12 cellular contexts compared by ENCODE assay signal in genomic region chr19:40567040-40567749, GRCh38. TPM values are rescaled to one million over a fixed set of nuclear protein-coding genes. Genes with fewer than 3 reads are reported as not detected.
A peak's percentile ranks its signal among the peaks of the same experiment; 100 is the strongest.
DNase-seq lines count a peak whose midpoint lies in the region; ATAC-seq and TF ChIP-seq lines count a peak whose summit lies in the region.
"Had no signal": no experiment of that assay in that cellular context is flagged by ENCODE, and none has a peak within 500 bp of the region (broad histone marks: within the 10 kb centered on the region; RNA-seq: fewer than 3 reads in every experiment).

No MANE protein-coding gene starts in this region.

- peaks cover 0 to 2% of the 10 kb centered on the region in 2 donors for H3K36me3 Mint-ChIP-seq in activated T-cell treated with anti-CD3 and anti-CD28 coated beads, Interleukin-2, amount 50 U/mL, for 72 hours (ENCODE audit: insufficient read depth in 2 of 2)
- no peaks in the 10 kb centered on the region for H3K36me3 Mint-ChIP-seq in activated T-cell treated with anti-CD3 and anti-CD28 coated beads, Interleukin-2, amount 50 U/mL, for 4 hours (ENCODE audit: insufficient read depth)
- H3K36me3 Mint-ChIP-seq in stimulated activated memory B cell treated with anti-CD40 and anti-IgM and Interleukin-4, amounts not matched to agents 10 μg/mL and 1 μg/mL and 100 μg/mL, for 72 hours: no peaks in the 10 kb centered on the region

- H3K9ac ChIP-seq in iPS-18a (ENCODE audit: low read length): no peak overlapping the region
- H3K9ac ChIP-seq: BLaER1 had no signal

- no peak for DNase-seq in activated T-cell treated with anti-CD3 and anti-CD28 coated beads, Interleukin-2, amount 50 U/mL, for 72 hours
- no peak for DNase-seq in activated T-cell treated with anti-CD3 and anti-CD28 coated beads, Interleukin-2, amount 50 U/mL, for 4 hours
- DNase-seq in mesenteric fat pad (ENCODE audit: low spot score): no peak
- DNase-seq: NCI-H1417 treated with DMSO at 0.1 percent for 48 hours, SHP77 treated with DMSO at 0.1 percent for 48 hours had no signal

- no peak overlapping the region for H3K27ac Mint-ChIP-seq in activated T-cell treated with anti-CD3 and anti-CD28 coated beads, Interleukin-2, amount 50 U/mL, for 72 hours
- H3K27ac Mint-ChIP-seq in stimulated activated memory B cell treated with anti-CD40 and anti-IgM and Interleukin-4, amounts not matched to agents 10 μg/mL and 1 μg/mL and 100 μg/mL, for 72 hours: no peak overlapping the region

- H3K27me3 Mint-ChIP-seq in activated T-cell treated with anti-CD3 and anti-CD28 coated beads, Interleukin-2, amount 50 U/mL, for 72 hours (ENCODE audit: low read depth): peaks cover 53% of the 10 kb centered on the region
- peaks cover 53% of the 10 kb centered on the region for H3K27me3 Mint-ChIP-seq in activated T-cell treated with anti-CD3 and anti-CD28 coated beads, Interleukin-2, amount 50 U/mL, for 4 hours (ENCODE audit: low read depth)
- H3K27me3 Mint-ChIP-seq in stimulated activated memory B cell treated with anti-CD40 and anti-IgM and Interleukin-4, amounts not matched to agents 10 μg/mL and 1 μg/mL and 100 μg/mL, for 72 hours: peaks cover 39% of the 10 kb centered on the region

- ATAC-seq in activated T-cell treated with anti-CD3 and anti-CD28 coated beads, Interleukin-2, amount 50 U/mL, for 72 hours (replicated peaks in 1 of 2): no peak
- ATAC-seq in activated T-cell treated with anti-CD3 and anti-CD28 coated beads, Interleukin-2, amount 50 U/mL, for 4 hours: no peak
- no peak for ATAC-seq in stimulated activated memory B cell treated with anti-CD40 and anti-IgM and Interleukin-4, amounts not matched to agents 10 μg/mL and 1 μg/mL and 100 μg/mL, for 72 hours
- no peak for ATAC-seq in HG03571 (IDR thresholded peaks at IDR 0.05; ENCODE audit: unreplicated experiment)
- no peak for ATAC-seq in HG03565 (IDR thresholded peaks at IDR 0.05; ENCODE audit: unreplicated experiment)

- H3K36me3 ChIP-seq in iPS-18a (ENCODE audit: control insufficient read depth, low read depth, low read length): no peaks in the 10 kb centered on the region
- H3K36me3 ChIP-seq: BLaER1 had no signal

- H3K27me3 ChIP-seq in iPS-18a (ENCODE audit: control insufficient read depth, insufficient read depth, low read length): peaks cover 65% of the 10 kb centered on the region

- H3K27ac ChIP-seq in iPS-18a (ENCODE audit: low read length): no peak overlapping the region
- H3K27ac ChIP-seq: BLaER1, HL-60 had no signal

- H3K9me3 Mint-ChIP-seq in activated T-cell treated with anti-CD3 and anti-CD28 coated beads, Interleukin-2, amount 50 U/mL, for 72 hours: peaks cover 0 to 2% of the 10 kb centered on the region in 2 donors
- H3K9me3 Mint-ChIP-seq in activated T-cell treated with anti-CD3 and anti-CD28 coated beads, Interleukin-2, amount 50 U/mL, for 4 hours: no peaks in the 10 kb centered on the region
- H3K9me3 Mint-ChIP-seq in stimulated activated memory B cell treated with anti-CD40 and anti-IgM and Interleukin-4, amounts not matched to agents 10 μg/mL and 1 μg/mL and 100 μg/mL, for 72 hours: peaks cover 3% of the 10 kb centered on the region

- H3K4me1 Mint-ChIP-seq in activated T-cell treated with anti-CD3 and anti-CD28 coated beads, Interleukin-2, amount 50 U/mL, for 72 hours (ENCODE audit: low read depth): peaks cover 11% of the 10 kb centered on the region
- H3K4me1 Mint-ChIP-seq in activated T-cell treated with anti-CD3 and anti-CD28 coated beads, Interleukin-2, amount 50 U/mL, for 4 hours (ENCODE audit: low read depth): peaks cover 14% of the 10 kb centered on the region
- H3K4me1 Mint-ChIP-seq in stimulated activated memory B cell treated with anti-CD40 and anti-IgM and Interleukin-4, amounts not matched to agents 10 μg/mL and 1 μg/mL and 100 μg/mL, for 72 hours: peaks cover 28% of the 10 kb centered on the region

- no peak for TF ChIP-seq CTCF in WI38 (IDR thresholded peaks at IDR 0.05; ENCODE audit: low read depth, low read length)

- H3K4me3 Mint-ChIP-seq in activated T-cell treated with anti-CD3 and anti-CD28 coated beads, Interleukin-2, amount 50 U/mL, for 72 hours: peak overlapping the region; percentile 56 to 60
- no peak overlapping the region for H3K4me3 Mint-ChIP-seq in activated T-cell treated with anti-CD3 and anti-CD28 coated beads, Interleukin-2, amount 50 U/mL, for 4 hours
- H3K4me3 Mint-ChIP-seq in stimulated activated memory B cell treated with anti-CD40 and anti-IgM and Interleukin-4, amounts not matched to agents 10 μg/mL and 1 μg/mL and 100 μg/mL, for 72 hours: peak overlapping the region; percentile 56

- H3K4me1 ChIP-seq in iPS-18a (ENCODE audit: control insufficient read depth, low read depth, low read length): no peaks in the 10 kb centered on the region

- no peaks in the 10 kb centered on the region for H3K9me3 ChIP-seq in iPS-18a (ENCODE audit: control insufficient read depth, low read depth, low read length)
- H3K9me3 ChIP-seq: BLaER1 had no signal

- H3K4me3 ChIP-seq in WI38 (ENCODE audit: low read depth, low read length) (peak overlapping the region; percentile 43), iPS-18a (ENCODE audit: low read length) (peak overlapping the region; percentile 45)
- H3K4me3 ChIP-seq: BLaER1 had no signal

RNA-seq across cellular contexts. Expression of gene SHKBP1, which starts 9.5 kb away (rescaled TPM):
- 100 to 1,000 TPM; 145 to 152 TPM for total RNA-seq in activated T-cell treated with anti-CD3 and anti-CD28 coated beads, Interleukin-2, amount 50 U/mL, for 72 hours
- total RNA-seq in activated T-cell treated with anti-CD3 and anti-CD28 coated beads, Interleukin-2, amount 50 U/mL, for 4 hours: 10 to 100 TPM; 80.1 to 86.1 (median 84.8) TPM
- 54.3 TPM for total RNA-seq in mesenteric fat pad

RNA-seq across cellular contexts. Expression of gene LTBP4, which starts 34.0 kb away (rescaled TPM):
- 100 to 1,000 TPM; 164 to 195 TPM for total RNA-seq in activated T-cell treated with anti-CD3 and anti-CD28 coated beads, Interleukin-2, amount 50 U/mL, for 72 hours
- 100 to 1,000 TPM; 210 to 251 (median 213) TPM for total RNA-seq in activated T-cell treated with anti-CD3 and anti-CD28 coated beads, Interleukin-2, amount 50 U/mL, for 4 hours
- total RNA-seq in mesenteric fat pad: 217 TPM
